ENCODE assay signal across 1 cellular context in the genomic region with DNA sequence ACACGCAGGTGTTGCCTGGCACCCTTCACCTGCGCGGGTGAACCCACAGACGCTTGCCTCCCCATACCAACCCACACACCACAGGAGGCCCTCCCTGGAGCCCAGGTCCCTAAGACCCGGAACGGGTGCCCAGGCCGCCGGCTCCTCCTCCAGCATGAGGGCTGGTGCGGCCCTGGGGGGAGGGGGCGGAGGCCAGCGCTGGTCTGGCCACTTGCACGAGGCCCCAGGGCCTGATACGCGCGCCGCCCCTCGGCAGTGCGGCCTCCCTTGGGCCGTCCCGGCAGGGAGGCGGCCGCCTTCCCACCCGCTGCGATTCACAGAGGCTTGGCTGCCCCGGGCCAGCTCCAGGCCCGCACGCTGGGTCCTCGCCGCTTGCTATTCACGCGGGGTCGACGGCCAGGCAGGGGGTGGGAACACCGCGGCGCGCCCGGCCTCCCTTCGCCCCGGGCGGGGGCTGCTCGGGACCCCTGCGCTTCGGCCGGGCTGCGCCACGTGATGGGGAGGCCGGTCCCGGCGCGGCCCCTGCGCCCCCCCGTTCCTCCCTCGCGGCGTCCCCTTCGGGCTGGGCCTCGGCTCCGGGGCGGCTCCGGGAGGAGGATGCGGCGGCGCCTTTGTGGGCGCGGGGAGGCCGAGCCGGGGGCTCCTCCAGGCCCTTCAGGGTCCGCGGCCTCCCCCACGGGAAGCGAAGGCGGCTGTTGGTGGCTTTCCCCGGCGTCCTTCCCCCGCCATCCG.
TF ChIP-seq lines count a peak whose summit lies in the region.

No MANE protein-coding gene starts in this region.

TF ChIP-seq in HEK293, 187 proteins besides CTCF, POLR2A, EP300 and RAD21 (continued from another document and continues in another):
- TF ChIP-seq, protein P1, sequence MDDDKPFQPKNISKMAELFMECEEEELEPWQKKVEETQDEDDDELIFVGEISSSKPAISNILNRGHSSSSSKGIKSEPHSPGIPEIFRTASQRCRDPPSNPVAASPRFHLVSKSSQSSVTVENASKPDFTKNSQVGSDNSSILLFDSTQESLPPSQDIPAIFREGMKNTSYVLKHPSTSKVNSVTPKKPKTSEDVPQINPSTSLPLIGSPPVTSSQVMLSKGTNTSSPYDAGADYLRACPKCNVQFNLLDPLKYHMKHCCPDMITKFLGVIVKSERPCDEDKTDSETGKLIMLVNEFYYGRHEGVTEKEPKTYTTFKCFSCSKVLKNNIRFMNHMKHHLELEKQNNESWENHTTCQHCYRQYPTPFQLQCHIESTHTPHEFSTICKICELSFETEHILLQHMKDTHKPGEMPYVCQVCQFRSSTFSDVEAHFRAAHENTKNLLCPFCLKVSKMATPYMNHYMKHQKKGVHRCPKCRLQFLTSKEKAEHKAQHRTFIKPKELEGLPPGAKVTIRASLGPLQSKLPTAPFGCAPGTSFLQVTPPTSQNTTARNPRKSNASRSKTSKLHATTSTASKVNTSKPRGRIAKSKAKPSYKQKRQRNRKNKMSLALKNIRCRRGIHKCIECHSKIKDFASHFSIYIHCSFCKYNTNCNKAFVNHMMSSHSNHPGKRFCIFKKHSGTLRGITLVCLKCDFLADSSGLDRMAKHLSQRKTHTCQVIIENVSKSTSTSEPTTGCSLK (tag by site-specific recombination; IDR thresholded peaks at IDR 0.05), result no peak
- TF ChIP-seq, protein P2, sequence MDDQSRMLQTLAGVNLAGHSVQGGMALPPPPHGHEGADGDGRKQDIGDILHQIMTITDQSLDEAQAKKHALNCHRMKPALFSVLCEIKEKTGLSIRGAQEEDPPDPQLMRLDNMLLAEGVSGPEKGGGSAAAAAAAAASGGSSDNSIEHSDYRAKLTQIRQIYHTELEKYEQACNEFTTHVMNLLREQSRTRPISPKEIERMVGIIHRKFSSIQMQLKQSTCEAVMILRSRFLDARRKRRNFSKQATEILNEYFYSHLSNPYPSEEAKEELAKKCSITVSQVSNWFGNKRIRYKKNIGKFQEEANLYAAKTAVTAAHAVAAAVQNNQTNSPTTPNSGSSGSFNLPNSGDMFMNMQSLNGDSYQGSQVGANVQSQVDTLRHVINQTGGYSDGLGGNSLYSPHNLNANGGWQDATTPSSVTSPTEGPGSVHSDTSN (CRISPR knock-in tag; IDR thresholded peaks at IDR 0.05), result no peak; the same call in 1 of the 2 replicates
- peak; percentile 37; the same call in 1 of the 2 replicates for TF ChIP-seq ZNF341 (tag by site-specific recombination; IDR thresholded peaks at IDR 0.05; ENCODE audit: low read depth)
- TF ChIP-seq ZNF830 (tag by site-specific recombination; IDR thresholded peaks at IDR 0.05; ENCODE audit: low read depth), result no peak
- TF ChIP-seq ZIC2 (tag by site-specific recombination; IDR thresholded peaks at IDR 0.05), result peak; percentile 99
- TF ChIP-seq, protein P3, sequence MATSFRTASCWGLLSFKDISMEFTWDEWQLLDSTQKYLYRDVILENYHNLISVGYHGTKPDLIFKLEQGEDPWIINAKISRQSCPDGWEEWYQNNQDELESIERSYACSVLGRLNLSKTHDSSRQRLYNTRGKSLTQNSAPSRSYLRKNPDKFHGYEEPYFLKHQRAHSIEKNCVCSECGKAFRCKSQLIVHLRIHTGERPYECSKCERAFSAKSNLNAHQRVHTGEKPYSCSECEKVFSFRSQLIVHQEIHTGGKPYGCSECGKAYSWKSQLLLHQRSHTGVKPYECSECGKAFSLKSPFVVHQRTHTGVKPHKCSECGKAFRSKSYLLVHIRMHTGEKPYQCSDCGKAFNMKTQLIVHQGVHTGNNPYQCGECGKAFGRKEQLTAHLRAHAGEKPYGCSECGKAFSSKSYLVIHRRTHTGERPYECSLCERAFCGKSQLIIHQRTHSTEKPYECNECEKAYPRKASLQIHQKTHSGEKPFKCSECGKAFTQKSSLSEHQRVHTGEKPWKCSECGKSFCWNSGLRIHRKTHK (tag by site-specific recombination; IDR thresholded peaks at IDR 0.05), result no peak
- no peak for TF ChIP-seq ZNF48 (tag by site-specific recombination; IDR thresholded peaks at IDR 0.05)
- peak; percentile 36; the same call in 1 of the 2 replicates for TF ChIP-seq KLF8 (tag by site-specific recombination; IDR thresholded peaks at IDR 0.05)
- no peak for TF ChIP-seq ZNF354C (tag by site-specific recombination; IDR thresholded peaks at IDR 0.05; ENCODE audit: borderline replicate concordance, low read depth)
- TF ChIP-seq ZNF558 (tag by site-specific recombination; IDR thresholded peaks at IDR 0.05), result no peak
- TF ChIP-seq ZNF169 (tag by site-specific recombination; IDR thresholded peaks at IDR 0.05), result no peak
- no peak for TF ChIP-seq ZNF670 (tag by site-specific recombination; IDR thresholded peaks at IDR 0.05; ENCODE audit: low read depth)
- TF ChIP-seq, protein P4, sequence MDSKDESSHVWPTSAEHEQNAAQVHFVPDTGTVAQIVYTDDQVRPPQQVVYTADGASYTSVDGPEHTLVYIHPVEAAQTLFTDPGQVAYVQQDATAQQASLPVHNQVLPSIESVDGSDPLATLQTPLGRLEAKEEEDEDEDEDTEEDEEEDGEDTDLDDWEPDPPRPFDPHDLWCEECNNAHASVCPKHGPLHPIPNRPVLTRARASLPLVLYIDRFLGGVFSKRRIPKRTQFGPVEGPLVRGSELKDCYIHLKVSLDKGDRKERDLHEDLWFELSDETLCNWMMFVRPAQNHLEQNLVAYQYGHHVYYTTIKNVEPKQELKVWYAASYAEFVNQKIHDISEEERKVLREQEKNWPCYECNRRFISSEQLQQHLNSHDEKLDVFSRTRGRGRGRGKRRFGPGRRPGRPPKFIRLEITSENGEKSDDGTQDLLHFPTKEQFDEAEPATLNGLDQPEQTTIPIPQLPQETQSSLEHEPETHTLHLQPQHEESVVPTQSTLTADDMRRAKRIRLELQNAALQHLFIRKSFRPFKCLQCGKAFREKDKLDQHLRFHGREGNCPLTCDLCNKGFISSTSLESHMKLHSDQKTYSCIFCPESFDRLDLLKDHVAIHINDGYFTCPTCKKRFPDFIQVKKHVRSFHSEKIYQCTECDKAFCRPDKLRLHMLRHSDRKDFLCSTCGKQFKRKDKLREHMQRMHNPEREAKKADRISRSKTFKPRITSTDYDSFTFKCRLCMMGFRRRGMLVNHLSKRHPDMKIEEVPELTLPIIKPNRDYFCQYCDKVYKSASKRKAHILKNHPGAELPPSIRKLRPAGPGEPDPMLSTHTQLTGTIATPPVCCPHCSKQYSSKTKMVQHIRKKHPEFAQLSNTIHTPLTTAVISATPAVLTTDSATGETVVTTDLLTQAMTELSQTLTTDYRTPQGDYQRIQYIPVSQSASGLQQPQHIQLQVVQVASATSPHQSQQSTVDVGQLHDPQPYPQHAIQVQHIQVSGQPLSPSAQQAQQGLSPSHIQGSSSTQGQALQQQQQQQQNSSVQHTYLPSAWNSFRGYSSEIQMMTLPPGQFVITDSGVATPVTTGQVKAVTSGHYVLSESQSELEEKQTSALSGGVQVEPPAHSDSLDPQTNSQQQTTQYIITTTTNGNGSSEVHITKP (tag by site-specific recombination; IDR thresholded peaks at IDR 0.05), result peak; percentile 76
- no peak for TF ChIP-seq RBAK (tag by site-specific recombination; IDR thresholded peaks at IDR 0.05)
- TF ChIP-seq ZBTB48 (tag by site-specific recombination; IDR thresholded peaks at IDR 0.05), result peak; percentile 78
- TF ChIP-seq ZNF548 (tag by site-specific recombination; IDR thresholded peaks at IDR 0.05), result no peak
- TF ChIP-seq ZBTB20 (tag by site-specific recombination; IDR thresholded peaks at IDR 0.05), result peak; percentile 44; the same call in 1 of the 2 replicates
- TF ChIP-seq GFI1B (tag by site-specific recombination; IDR thresholded peaks at IDR 0.05), result no peak
- TF ChIP-seq ZNF416 (tag by site-specific recombination; IDR thresholded peaks at IDR 0.05), result no peak
- 0 out of 2 replicates have a peak, but pooled peaks have one; percentile 52 for TF ChIP-seq ZBTB8A (tag by site-specific recombination; IDR thresholded peaks at IDR 0.05)
- TF ChIP-seq ZFHX2 (tag by site-specific recombination; conservative IDR thresholded peaks at IDR 0.05), result peak; percentile 86
- no peak for TF ChIP-seq SETDB1 (IDR thresholded peaks at IDR 0.05; ENCODE audit: insufficient read length, low read length)
- TF ChIP-seq GLI4 (tag by site-specific recombination; IDR thresholded peaks at IDR 0.05), result no peak
- no peak for TF ChIP-seq ZNF221 (tag by site-specific recombination; IDR thresholded peaks at IDR 0.05; ENCODE audit: borderline replicate concordance)
- peak; percentile 92 for TF ChIP-seq GLIS2 (tag by site-specific recombination; IDR thresholded peaks at IDR 0.05)
- no peak for TF ChIP-seq ZNF776 (tag by site-specific recombination; IDR thresholded peaks at IDR 0.05; ENCODE audit: borderline replicate concordance)
- peak; percentile 56 for TF ChIP-seq ZNF600 (tag by site-specific recombination; IDR thresholded peaks at IDR 0.05)
- peak; percentile 96 for TF ChIP-seq GLIS1 (tag by site-specific recombination; IDR thresholded peaks at IDR 0.05)
- TF ChIP-seq, protein P5, sequence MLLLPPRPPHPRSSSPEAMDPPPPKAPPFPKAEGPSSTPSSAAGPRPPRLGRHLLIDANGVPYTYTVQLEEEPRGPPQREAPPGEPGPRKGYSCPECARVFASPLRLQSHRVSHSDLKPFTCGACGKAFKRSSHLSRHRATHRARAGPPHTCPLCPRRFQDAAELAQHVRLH (tag by site-specific recombination; IDR thresholded peaks at IDR 0.05), result no peak
- no peak for TF ChIP-seq ZNF155 (tag by site-specific recombination; IDR thresholded peaks at IDR 0.05)
- TF ChIP-seq, protein P6, sequence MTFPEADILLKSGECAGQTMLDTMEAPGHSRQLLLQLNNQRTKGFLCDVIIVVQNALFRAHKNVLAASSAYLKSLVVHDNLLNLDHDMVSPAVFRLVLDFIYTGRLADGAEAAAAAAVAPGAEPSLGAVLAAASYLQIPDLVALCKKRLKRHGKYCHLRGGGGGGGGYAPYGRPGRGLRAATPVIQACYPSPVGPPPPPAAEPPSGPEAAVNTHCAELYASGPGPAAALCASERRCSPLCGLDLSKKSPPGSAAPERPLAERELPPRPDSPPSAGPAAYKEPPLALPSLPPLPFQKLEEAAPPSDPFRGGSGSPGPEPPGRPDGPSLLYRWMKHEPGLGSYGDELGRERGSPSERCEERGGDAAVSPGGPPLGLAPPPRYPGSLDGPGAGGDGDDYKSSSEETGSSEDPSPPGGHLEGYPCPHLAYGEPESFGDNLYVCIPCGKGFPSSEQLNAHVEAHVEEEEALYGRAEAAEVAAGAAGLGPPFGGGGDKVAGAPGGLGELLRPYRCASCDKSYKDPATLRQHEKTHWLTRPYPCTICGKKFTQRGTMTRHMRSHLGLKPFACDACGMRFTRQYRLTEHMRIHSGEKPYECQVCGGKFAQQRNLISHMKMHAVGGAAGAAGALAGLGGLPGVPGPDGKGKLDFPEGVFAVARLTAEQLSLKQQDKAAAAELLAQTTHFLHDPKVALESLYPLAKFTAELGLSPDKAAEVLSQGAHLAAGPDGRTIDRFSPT (tag by site-specific recombination; IDR thresholded peaks at IDR 0.05), result peak; percentile 71; the same call in 1 of the 2 replicates
- TF ChIP-seq ZBTB10 (tag by site-specific recombination; IDR thresholded peaks at IDR 0.05), result peak; percentile 49; the same call in 1 of the 2 replicates
- TF ChIP-seq ZNF223 (tag by site-specific recombination; IDR thresholded peaks at IDR 0.05), result no peak
- no peak for TF ChIP-seq ZNF549 (tag by site-specific recombination; IDR thresholded peaks at IDR 0.05)
- TF ChIP-seq PRDM6 (tag by site-specific recombination; IDR thresholded peaks at IDR 0.05), result no peak
- TF ChIP-seq, protein P7, sequence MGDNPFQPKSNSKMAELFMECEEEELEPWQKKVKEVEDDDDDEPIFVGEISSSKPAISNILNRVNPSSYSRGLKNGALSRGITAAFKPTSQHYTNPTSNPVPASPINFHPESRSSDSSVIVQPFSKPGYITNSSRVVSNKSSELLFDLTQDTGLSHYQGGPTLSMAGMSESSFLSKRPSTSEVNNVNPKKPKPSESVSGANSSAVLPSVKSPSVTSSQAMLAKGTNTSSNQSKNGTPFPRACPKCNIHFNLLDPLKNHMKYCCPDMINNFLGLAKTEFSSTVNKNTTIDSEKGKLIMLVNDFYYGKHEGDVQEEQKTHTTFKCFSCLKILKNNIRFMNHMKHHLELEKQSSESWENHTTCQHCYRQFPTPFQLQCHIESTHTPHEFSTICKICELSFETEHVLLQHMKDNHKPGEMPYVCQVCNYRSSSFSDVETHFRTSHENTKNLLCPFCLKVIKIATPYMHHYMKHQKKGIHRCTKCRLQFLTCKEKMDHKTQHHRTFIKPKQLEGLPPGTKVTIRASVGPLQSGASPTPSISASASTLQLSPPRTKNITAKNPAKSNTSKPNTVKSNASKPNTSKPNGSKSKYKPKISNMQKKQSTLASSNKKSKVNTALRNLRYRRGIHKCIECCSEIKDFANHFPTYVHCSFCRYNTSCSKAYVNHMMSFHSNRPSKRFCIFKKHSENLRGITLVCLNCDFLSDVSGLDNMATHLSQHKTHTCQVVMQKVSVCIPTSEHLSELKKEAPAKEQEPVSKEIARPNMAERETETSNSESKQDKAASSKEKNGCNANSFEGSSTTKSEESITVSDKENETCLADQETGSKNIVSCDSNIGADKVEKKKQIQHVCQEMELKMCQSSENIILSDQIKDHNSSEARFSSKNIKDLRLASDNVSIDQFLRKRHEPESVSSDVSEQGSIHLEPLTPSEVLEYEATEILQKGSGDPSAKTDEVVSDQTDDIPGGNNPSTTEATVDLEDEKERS (tag by site-specific recombination; IDR thresholded peaks at IDR 0.05), result no peak
- TF ChIP-seq SP3 (tag by site-specific recombination; IDR thresholded peaks at IDR 0.05), result peak; percentile 83
- TF ChIP-seq SP2 (tag by site-specific recombination; IDR thresholded peaks at IDR 0.05), result peak; percentile 61
- no peak for TF ChIP-seq ZNF623 (tag by site-specific recombination; IDR thresholded peaks at IDR 0.05)
